Comparison of ENCODE assay signal across 12 cellular contexts in the genomic region with DNA sequence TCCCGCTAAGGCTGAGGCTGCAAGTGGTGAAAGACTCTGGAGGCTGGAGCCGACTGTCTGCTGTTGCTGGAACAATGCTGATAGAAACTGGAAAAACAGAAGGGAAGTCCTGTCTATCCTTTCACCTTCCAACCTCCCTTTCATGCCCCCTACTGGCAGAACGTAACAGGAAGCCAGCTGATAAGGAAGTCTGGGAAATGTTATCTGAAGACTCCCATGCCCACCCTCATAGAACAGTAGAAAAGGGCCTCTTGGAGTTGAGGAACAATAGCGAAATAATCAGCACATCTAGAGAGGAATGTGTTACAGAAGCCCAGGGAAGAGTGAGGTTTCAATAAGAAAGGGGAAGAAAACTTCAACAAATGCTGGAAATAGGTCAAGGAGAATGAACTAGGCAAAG.
A peak's percentile ranks its signal among the peaks of the same experiment; 100 is the strongest.
DNase-seq lines count a peak whose midpoint lies in the region; ATAC-seq and TF ChIP-seq lines count a peak whose summit lies in the region.
"Had no signal": no experiment of that assay in that cellular context is flagged by ENCODE, and none has a peak within 500 bp of the region (broad histone marks: within the 10 kb centered on the region; RNA-seq: fewer than 3 reads in every experiment).

No MANE protein-coding gene starts in this region.

- no peak overlapping the region for H3K4me3 ChIP-seq in fibroblast of villous mesenchyme (ENCODE audit: low read depth, low read length)
- H3K4me3 ChIP-seq: gastroesophageal sphincter, ovary had no signal

- TF ChIP-seq CTCF in fibroblast of villous mesenchyme (IDR thresholded peaks at IDR 0.05; ENCODE audit: insufficient read depth, low read depth, low read length): peak; percentile 65

- peak; percentile 1 for DNase-seq in stimulated activated CD4-positive, alpha-beta T cell treated with anti-CD3 and anti-CD28 coated beads, Interleukin-15, amount 100 ng/mL, for 24 hours
- DNase-seq in stimulated activated CD4-positive, alpha-beta T cell treated with anti-CD3 and anti-CD28 coated beads, Interleukin-4, amount 100 ng/mL, for 1 hour: no peak
- DNase-seq in NCI-H226 (peak; percentile 4), fibroblast of villous mesenchyme (ENCODE audit: low read depth) (peak; percentile 23), HuH-7 (ENCODE audit: low spot score) (no peak)
- DNase-seq: activated effector memory CD4-positive, alpha-beta T cell treated with anti-CD3 and anti-CD28 coated beads, Interleukin-2, amount 50 U/mL, for 16 hours; IMR-90; ovary had no signal

- ATAC-seq in GM19395 (IDR thresholded peaks at IDR 0.05; ENCODE audit: unreplicated experiment) (no peak), HG02623 (IDR thresholded peaks at IDR 0.05; ENCODE audit: unreplicated experiment) (no peak), HG02870 (IDR thresholded peaks at IDR 0.05; ENCODE audit: unreplicated experiment) (no peak)
- ATAC-seq: gastroesophageal sphincter had no signal

Comparison
In these comparisons a context has a peak if more than half of its experiments do, and no peak if none do; other contexts are left out.
1. DNase-seq: peak in stimulated activated CD4-positive, alpha-beta T cell treated with anti-CD3 and anti-CD28 coated beads, Interleukin-15, amount 100 ng/mL, for 24 hours (single experiment), NCI-H226 (single experiment) and fibroblast of villous mesenchyme (single experiment); none in stimulated activated CD4-positive, alpha-beta T cell treated with anti-CD3 and anti-CD28 coated beads, Interleukin-4, amount 100 ng/mL, for 1 hour (single experiment) and HuH-7 (single experiment).